Comparison of ENCODE assay signal across 1 cellular context in the genomic region with DNA sequence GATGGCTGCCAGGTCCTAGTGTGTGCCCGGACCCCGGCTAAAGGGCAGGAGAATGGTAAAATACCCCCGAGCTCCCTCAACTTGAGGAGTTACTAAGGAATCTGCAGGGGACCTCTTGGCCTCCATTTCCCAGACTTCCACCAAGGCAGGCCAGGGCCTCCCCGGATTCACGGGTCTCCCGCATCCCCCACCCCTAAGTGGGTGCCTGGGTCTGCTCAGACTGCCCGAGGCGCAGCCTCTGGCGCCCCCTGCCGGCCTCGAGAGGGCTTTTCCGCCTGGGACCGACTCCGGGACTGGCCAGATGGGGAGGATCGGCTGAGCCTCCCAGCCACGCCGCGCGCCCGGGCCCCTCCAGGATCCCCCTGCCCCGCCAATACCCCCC.
TF ChIP-seq lines count a peak whose summit lies in the region.

No MANE protein-coding gene starts in this region.

TF ChIP-seq in HepG2, 621 proteins besides CTCF, POLR2A, EP300 and RAD21 (continued from another document and continues in another):
- TF ChIP-seq, protein P1, sequence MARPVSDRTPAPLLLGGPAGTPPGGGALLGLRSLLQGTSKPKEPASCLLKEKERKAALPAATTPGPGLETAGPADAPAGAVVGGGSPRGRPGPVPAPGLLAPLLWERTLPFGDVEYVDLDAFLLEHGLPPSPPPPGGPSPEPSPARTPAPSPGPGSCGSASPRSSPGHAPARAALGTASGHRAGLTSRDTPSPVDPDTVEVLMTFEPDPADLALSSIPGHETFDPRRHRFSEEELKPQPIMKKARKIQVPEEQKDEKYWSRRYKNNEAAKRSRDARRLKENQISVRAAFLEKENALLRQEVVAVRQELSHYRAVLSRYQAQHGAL (CRISPR knock-in tag; IDR thresholded peaks at IDR 0.05; ENCODE audit: not compliant biosample characterization), result no peak
- TF ChIP-seq SCMH1 (CRISPR knock-in tag; IDR thresholded peaks at IDR 0.05; ENCODE audit: borderline replicate concordance) (no peak), ONECUT2 (CRISPR knock-in tag; IDR thresholded peaks at IDR 0.05) (no peak), ZKSCAN5 (CRISPR knock-in tag; IDR thresholded peaks at IDR 0.05) (no peak), RXRA (CRISPR knock-in tag; IDR thresholded peaks at IDR 0.05) (no peak), NR2F2 (IDR thresholded peaks at IDR 0.05; ENCODE audit: borderline replicate concordance, low read depth) (no peak), SP4 (CRISPR knock-in tag; IDR thresholded peaks at IDR 0.05) (no peak), KDM5B (CRISPR knock-in tag; IDR thresholded peaks at IDR 0.05; ENCODE audit: borderline replicate concordance) (peak; percentile 62; the same call in 1 of the 2 replicates), RFXAP (CRISPR knock-in tag; IDR thresholded peaks at IDR 0.05; ENCODE audit: borderline replicate concordance) (no peak), TSC22D2 (CRISPR knock-in tag; IDR thresholded peaks at IDR 0.05; ENCODE audit: borderline replicate concordance) (no peak), YEATS4 (CRISPR knock-in tag; IDR thresholded peaks at IDR 0.05; ENCODE audit: borderline replicate concordance) (peak; percentile 6; the same call in 1 of the 2 replicates), MIXL1 (CRISPR knock-in tag; IDR thresholded peaks at IDR 0.05) (no peak), HCFC1 (IDR thresholded peaks at IDR 0.05; ENCODE audit: low read depth, low read length) (no peak), ZBTB3 (CRISPR knock-in tag; IDR thresholded peaks at IDR 0.05; ENCODE audit: borderline replicate concordance, low read depth) (no peak), ETV5 (CRISPR knock-in tag; IDR thresholded peaks at IDR 0.05; ENCODE audit: borderline replicate concordance) (peak; percentile 24; the same call in 1 of the 2 replicates), RARA (CRISPR knock-in tag; IDR thresholded peaks at IDR 0.05) (no peak), HIVEP1 (CRISPR knock-in tag; IDR thresholded peaks at IDR 0.05) (no peak), BHLHE40 (IDR thresholded peaks at IDR 0.05; ENCODE audit: low read length) (0 out of 2 replicates have a peak, but pooled peaks have one; percentile 8), MXI1 (IDR thresholded peaks at IDR 0.05; ENCODE audit: borderline replicate concordance, low read depth, low read length) (peak; percentile 23; the same call in 1 of the 3 replicates), HNRNPL (IDR thresholded peaks at IDR 0.05; ENCODE audit: low read depth, low read length) (no peak), ZNF552 (CRISPR knock-in tag; IDR thresholded peaks at IDR 0.05; ENCODE audit: borderline replicate concordance) (0 out of 2 replicates have a peak, but pooled peaks have one; percentile 20), MYNN (CRISPR knock-in tag; IDR thresholded peaks at IDR 0.05; ENCODE audit: low read depth) (no peak), ZNF549 (CRISPR knock-in tag; IDR thresholded peaks at IDR 0.05) (no peak), RFX5 (IDR thresholded peaks at IDR 0.05; ENCODE audit: low read depth, low read length) (no peak), SMAD3 (CRISPR knock-in tag; IDR thresholded peaks at IDR 0.05) (no peak), BRD4 (CRISPR knock-in tag; IDR thresholded peaks at IDR 0.05) (0 out of 2 replicates have a peak, but pooled peaks have one; percentile 10), ZNF850 (CRISPR knock-in tag; conservative IDR thresholded peaks at IDR 0.05) (no peak), ARHGAP35 (CRISPR knock-in tag; IDR thresholded peaks at IDR 0.05; ENCODE audit: borderline replicate concordance) (no peak), MAFK (conservative IDR thresholded peaks at IDR 0.05 in 1 of 2, IDR thresholded peaks at IDR 0.05 in 1 of 2; ENCODE audit: low read length in 2 of 2) (no peak), KLF12 (CRISPR knock-in tag; IDR thresholded peaks at IDR 0.05; ENCODE audit: borderline replicate concordance) (peak; percentile 12; the same call in 1 of the 2 replicates), IKZF1 (IDR thresholded peaks at IDR 0.05) (no peak)
- TF ChIP-seq, protein P2, sequence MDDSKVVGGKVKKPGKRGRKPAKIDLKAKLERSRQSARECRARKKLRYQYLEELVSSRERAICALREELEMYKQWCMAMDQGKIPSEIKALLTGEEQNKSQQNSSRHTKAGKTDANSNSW (CRISPR knock-in tag; IDR thresholded peaks at IDR 0.05; ENCODE audit: borderline replicate concordance), result no peak
- TF ChIP-seq, protein P3, sequence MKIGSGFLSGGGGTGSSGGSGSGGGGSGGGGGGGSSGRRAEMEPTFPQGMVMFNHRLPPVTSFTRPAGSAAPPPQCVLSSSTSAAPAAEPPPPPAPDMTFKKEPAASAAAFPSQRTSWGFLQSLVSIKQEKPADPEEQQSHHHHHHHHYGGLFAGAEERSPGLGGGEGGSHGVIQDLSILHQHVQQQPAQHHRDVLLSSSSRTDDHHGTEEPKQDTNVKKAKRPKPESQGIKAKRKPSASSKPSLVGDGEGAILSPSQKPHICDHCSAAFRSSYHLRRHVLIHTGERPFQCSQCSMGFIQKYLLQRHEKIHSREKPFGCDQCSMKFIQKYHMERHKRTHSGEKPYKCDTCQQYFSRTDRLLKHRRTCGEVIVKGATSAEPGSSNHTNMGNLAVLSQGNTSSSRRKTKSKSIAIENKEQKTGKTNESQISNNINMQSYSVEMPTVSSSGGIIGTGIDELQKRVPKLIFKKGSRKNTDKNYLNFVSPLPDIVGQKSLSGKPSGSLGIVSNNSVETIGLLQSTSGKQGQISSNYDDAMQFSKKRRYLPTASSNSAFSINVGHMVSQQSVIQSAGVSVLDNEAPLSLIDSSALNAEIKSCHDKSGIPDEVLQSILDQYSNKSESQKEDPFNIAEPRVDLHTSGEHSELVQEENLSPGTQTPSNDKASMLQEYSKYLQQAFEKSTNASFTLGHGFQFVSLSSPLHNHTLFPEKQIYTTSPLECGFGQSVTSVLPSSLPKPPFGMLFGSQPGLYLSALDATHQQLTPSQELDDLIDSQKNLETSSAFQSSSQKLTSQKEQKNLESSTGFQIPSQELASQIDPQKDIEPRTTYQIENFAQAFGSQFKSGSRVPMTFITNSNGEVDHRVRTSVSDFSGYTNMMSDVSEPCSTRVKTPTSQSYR (CRISPR knock-in tag; IDR thresholded peaks at IDR 0.05; ENCODE audit: borderline replicate concordance), result no peak
- TF ChIP-seq, protein P4, sequence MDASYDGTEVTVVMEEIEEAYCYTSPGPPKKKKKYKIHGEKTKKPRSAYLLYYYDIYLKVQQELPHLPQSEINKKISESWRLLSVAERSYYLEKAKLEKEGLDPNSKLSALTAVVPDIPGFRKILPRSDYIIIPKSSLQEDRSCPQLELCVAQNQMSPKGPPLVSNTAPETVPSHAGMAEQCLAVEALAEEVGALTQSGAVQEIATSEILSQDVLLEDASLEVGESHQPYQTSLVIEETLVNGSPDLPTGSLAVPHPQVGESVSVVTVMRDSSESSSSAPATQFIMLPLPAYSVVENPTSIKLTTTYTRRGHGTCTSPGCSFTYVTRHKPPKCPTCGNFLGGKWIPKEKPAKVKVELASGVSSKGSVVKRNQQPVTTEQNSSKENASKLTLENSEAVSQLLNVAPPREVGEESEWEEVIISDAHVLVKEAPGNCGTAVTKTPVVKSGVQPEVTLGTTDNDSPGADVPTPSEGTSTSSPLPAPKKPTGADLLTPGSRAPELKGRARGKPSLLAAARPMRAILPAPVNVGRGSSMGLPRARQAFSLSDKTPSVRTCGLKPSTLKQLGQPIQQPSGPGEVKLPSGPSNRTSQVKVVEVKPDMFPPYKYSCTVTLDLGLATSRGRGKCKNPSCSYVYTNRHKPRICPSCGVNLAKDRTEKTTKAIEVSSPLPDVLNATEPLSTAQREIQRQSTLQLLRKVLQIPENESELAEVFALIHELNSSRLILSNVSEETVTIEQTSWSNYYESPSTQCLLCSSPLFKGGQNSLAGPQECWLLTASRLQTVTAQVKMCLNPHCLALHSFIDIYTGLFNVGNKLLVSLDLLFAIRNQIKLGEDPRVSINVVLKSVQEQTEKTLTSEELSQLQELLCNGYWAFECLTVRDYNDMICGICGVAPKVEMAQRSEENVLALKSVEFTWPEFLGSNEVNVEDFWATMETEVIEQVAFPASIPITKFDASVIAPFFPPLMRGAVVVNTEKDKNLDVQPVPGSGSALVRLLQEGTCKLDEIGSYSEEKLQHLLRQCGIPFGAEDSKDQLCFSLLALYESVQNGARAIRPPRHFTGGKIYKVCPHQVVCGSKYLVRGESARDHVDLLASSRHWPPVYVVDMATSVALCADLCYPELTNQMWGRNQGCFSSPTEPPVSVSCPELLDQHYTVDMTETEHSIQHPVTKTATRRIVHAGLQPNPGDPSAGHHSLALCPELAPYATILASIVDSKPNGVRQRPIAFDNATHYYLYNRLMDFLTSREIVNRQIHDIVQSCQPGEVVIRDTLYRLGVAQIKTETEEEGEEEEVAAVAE (CRISPR knock-in tag; IDR thresholded peaks at IDR 0.05; ENCODE audit: borderline replicate concordance), result no peak
- TF ChIP-seq, protein P5, sequence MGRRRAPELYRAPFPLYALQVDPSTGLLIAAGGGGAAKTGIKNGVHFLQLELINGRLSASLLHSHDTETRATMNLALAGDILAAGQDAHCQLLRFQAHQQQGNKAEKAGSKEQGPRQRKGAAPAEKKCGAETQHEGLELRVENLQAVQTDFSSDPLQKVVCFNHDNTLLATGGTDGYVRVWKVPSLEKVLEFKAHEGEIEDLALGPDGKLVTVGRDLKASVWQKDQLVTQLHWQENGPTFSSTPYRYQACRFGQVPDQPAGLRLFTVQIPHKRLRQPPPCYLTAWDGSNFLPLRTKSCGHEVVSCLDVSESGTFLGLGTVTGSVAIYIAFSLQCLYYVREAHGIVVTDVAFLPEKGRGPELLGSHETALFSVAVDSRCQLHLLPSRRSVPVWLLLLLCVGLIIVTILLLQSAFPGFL (CRISPR knock-in tag; IDR thresholded peaks at IDR 0.05), result no peak
- TF ChIP-seq, protein P6, sequence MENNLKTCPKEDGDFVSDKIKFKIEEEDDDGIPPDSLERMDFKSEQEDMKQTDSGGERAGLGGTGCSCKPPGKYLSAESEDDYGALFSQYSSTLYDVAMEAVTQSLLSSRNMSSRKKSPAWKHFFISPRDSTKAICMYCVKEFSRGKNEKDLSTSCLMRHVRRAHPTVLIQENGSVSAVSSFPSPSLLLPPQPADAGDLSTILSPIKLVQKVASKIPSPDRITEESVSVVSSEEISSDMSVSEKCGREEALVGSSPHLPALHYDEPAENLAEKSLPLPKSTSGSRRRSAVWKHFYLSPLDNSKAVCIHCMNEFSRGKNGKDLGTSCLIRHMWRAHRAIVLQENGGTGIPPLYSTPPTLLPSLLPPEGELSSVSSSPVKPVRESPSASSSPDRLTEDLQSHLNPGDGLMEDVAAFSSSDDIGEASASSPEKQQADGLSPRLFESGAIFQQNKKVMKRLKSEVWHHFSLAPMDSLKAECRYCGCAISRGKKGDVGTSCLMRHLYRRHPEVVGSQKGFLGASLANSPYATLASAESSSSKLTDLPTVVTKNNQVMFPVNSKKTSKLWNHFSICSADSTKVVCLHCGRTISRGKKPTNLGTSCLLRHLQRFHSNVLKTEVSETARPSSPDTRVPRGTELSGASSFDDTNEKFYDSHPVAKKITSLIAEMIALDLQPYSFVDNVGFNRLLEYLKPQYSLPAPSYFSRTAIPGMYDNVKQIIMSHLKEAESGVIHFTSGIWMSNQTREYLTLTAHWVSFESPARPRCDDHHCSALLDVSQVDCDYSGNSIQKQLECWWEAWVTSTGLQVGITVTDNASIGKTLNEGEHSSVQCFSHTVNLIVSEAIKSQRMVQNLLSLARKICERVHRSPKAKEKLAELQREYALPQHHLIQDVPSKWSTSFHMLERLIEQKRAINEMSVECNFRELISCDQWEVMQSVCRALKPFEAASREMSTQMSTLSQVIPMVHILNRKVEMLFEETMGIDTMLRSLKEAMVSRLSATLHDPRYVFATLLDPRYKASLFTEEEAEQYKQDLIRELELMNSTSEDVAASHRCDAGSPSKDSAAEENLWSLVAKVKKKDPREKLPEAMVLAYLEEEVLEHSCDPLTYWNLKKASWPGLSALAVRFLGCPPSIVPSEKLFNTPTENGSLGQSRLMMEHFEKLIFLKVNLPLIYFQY (CRISPR knock-in tag; IDR thresholded peaks at IDR 0.05; ENCODE audit: borderline replicate concordance), result 0 out of 2 replicates have a peak, but pooled peaks have one; percentile 36
- TF ChIP-seq, protein P7, sequence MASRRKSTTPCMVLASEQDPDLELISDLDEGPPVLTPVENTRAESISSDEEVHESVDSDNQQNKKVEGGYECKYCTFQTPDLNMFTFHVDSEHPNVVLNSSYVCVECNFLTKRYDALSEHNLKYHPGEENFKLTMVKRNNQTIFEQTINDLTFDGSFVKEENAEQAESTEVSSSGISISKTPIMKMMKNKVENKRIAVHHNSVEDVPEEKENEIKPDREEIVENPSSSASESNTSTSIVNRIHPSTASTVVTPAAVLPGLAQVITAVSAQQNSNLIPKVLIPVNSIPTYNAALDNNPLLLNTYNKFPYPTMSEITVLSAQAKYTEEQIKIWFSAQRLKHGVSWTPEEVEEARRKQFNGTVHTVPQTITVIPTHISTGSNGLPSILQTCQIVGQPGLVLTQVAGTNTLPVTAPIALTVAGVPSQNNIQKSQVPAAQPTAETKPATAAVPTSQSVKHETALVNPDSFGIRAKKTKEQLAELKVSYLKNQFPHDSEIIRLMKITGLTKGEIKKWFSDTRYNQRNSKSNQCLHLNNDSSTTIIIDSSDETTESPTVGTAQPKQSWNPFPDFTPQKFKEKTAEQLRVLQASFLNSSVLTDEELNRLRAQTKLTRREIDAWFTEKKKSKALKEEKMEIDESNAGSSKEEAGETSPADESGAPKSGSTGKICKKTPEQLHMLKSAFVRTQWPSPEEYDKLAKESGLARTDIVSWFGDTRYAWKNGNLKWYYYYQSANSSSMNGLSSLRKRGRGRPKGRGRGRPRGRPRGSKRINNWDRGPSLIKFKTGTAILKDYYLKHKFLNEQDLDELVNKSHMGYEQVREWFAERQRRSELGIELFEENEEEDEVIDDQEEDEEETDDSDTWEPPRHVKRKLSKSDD (CRISPR knock-in tag; IDR thresholded peaks at IDR 0.05; ENCODE audit: low read depth), result no peak
- TF ChIP-seq, protein P8, sequence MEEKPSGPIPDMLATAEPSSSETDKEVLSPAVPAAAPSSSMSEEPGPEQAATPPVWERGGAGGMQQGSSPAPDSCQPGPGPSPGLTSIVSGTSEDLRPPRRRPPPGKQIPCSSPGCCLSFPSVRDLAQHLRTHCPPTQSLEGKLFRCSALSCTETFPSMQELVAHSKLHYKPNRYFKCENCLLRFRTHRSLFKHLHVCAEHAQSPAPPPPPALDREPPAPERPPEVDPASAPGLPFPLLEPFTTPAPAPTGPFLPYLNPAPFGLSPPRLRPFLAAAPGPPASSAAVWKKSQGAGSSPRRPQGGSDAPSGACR (CRISPR knock-in tag; IDR thresholded peaks at IDR 0.05), result 0 out of 2 replicates have a peak, but pooled peaks have one; percentile 2
- TF ChIP-seq, protein P9, sequence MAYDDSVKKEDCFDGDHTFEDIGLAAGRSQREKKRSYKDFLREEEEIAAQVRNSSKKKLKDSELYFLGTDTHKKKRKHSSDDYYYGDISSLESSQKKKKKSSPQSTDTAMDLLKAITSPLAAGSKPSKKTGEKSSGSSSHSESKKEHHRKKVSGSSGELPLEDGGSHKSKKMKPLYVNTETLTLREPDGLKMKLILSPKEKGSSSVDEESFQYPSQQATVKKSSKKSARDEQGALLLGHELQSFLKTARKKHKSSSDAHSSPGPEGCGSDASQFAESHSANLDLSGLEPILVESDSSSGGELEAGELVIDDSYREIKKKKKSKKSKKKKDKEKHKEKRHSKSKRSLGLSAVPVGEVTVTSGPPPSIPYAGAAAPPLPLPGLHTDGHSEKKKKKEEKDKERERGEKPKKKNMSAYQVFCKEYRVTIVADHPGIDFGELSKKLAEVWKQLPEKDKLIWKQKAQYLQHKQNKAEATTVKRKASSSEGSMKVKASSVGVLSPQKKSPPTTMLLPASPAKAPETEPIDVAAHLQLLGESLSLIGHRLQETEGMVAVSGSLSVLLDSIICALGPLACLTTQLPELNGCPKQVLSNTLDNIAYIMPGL (CRISPR knock-in tag; IDR thresholded peaks at IDR 0.05; ENCODE audit: borderline replicate concordance in 1 of 2, low read depth in 1 of 2), result peak; percentile 74 to 77; a peak in 3 of 4 replicates
